In genomic region chr3:136838641-136839555, GRCh38 we compare ENCODE assay signal across 9 cellular contexts. TPM values are rescaled to one million over a fixed set of nuclear protein-coding genes. Genes with fewer than 3 reads are reported as not detected.
A peak's percentile ranks its signal among the peaks of the same experiment; 100 is the strongest.
DNase-seq lines count a peak whose midpoint lies in the region; ATAC-seq, FAIRE-seq and TF ChIP-seq lines count a peak whose summit lies in the region.
"Had no signal": no experiment of that assay in that cellular context is flagged by ENCODE, and none has a peak within 500 bp of the region (broad histone marks: within the 10 kb centered on the region; RNA-seq: fewer than 3 reads in every experiment).

No MANE protein-coding gene starts in this region.

- FAIRE-seq in keratinocyte (lab: Jason Lieb, UNC), result peak; percentile 89

- H3K9ac ChIP-seq in IMR-90 (ENCODE audit: low read depth, low read length), result no peak overlapping the region
- no peak overlapping the region for H3K9ac ChIP-seq in keratinocyte (ENCODE audit: control insufficient read depth, extremely low read depth, insufficient read depth, low read length)

- H3K27ac ChIP-seq in CD4-positive, CD25-positive, alpha-beta regulatory T cell (ENCODE audit: insufficient read depth, low read length, poor library complexity, severe bottlenecking), result no peak overlapping the region
- H3K27ac ChIP-seq in IMR-90 (ENCODE audit: insufficient read depth, low read length), result no peak overlapping the region
- H3K27ac ChIP-seq in keratinocyte (ENCODE audit: control insufficient read depth, insufficient read depth, low read length), result no peak overlapping the region

- CTCF ChIA-PET in IMR-90 (lab: Yijun Ruan, JAX), result interaction anchor here (0.6 to 1.2 kb wide), 6 partner anchors 11 to 175 kb away, joined by 3 to 7 read pairs (median 4); partner anchors contain the start of gene IL20RB
- CTCF ChIA-PET in activated CD4-positive, alpha-beta memory T cell treated with anti-CD3 and anti-CD28 coated beads, Interleukin-2, amount 10 ng/mL, durations not matched to agents 7 days and 5 days (lab: Charles Lee), result interaction anchor here (0.6 to 2.1 kb wide), 5 partner anchors 46 to 176 kb away, joined by 3 to 7 read pairs (median 4); partner anchors contain the start of gene STAG1

- peak in 1 of 3 donors; percentile 75 for DNase-seq in CD4-positive, CD25-positive, alpha-beta regulatory T cell
- DNase-seq in IMR-90 (peak; percentile 64), keratinocyte (ENCODE audit: low read depth, low spot score) (no peak), NCI-H1694 treated with DMSO at 0.1 percent for 48 hours (lab: John Stamatoyannopoulos, UW) (no peak), NCI-H187 (lab: John Stamatoyannopoulos, UW) (no peak), HuH-7.5 (ENCODE audit: low spot score) (no peak), NCI-H2081 (lab: John Stamatoyannopoulos, UW) (no peak)
- DNase-seq in activated CD4-positive, alpha-beta memory T cell treated with anti-CD3 and anti-CD28 coated beads, Interleukin-2, amount 10 ng/mL, durations not matched to agents 7 days and 5 days, result no peak
- DNase-seq: midbrain had no signal

- H3K4me1 ChIP-seq in CD4-positive, CD25-positive, alpha-beta regulatory T cell (ENCODE audit: control insufficient read depth, insufficient read depth, low read length, poor library complexity, severe bottlenecking), result peaks cover 9% of the 10 kb centered on the region
- H3K4me1 ChIP-seq in IMR-90 (ENCODE audit: control insufficient read depth, insufficient read depth, low read length), result peaks cover 20% of the 10 kb centered on the region
- H3K4me1 ChIP-seq in keratinocyte (ENCODE audit: control insufficient read depth, extremely low read depth, insufficient read depth, low read length), result peaks cover 10% of the 10 kb centered on the region

- H3K27ac Mint-ChIP-seq in CD4-positive, CD25-positive, alpha-beta regulatory T cell, result peak overlapping the region; percentile 10 to 80 (median 46)
- peak overlapping the region; percentile 67 for H3K27ac Mint-ChIP-seq in activated CD4-positive, alpha-beta memory T cell treated with anti-CD3 and anti-CD28 coated beads, Interleukin-2, amount 10 ng/mL, durations not matched to agents 7 days and 5 days

- in situ Hi-C loops in IMR-90 (cut with MboI; ENCODE audit: low sequenced_read_pairs), result no loop called here

- H3K4me2 ChIP-seq in IMR-90 (ENCODE audit: low read depth, low read length) (no peak overlapping the region; the same call in 1 of the 2 replicates), keratinocyte (ENCODE audit: control insufficient read depth, extremely low read depth, insufficient read depth, low read depth, low read length) (peak overlapping the region; percentile 19)

- H2AFZ ChIP-seq in IMR-90 (replicated peaks; ENCODE audit: low read length, poor library complexity) (no peak overlapping the region), keratinocyte (ENCODE audit: control insufficient read depth, low read length) (peak overlapping the region; percentile 36)

- peak overlapping the region; percentile 16; the same call in 1 of the 2 replicates for H2BK120ac ChIP-seq in IMR-90 (ENCODE audit: low read depth, low read length)

- TF ChIP-seq CTCF in IMR-90 (conservative IDR thresholded peaks at IDR 0.05; ENCODE audit: low read depth, low read length), result no peak
- no peak for TF ChIP-seq CTCF in keratinocyte (optimal IDR thresholded peaks at IDR 0.05 in 1 of 3, IDR thresholded peaks at IDR 0.05 in 1 of 3, conservative IDR thresholded peaks at IDR 0.05 in 1 of 3; ENCODE audit: extremely low read depth in 1 of 3, insufficient read depth in 2 of 3, low read length in 3 of 3)

- peak overlapping the region; percentile 37; the same call in 1 of the 2 replicates for H4K5ac ChIP-seq in IMR-90 (ENCODE audit: low read depth, low read length)

- no peak for ATAC-seq in CD4-positive, CD25-positive, alpha-beta regulatory T cell (ENCODE audit: low read depth in 2 of 2)
- peak; percentile 73 for ATAC-seq in IMR-90 (ENCODE audit: low read depth)

- H3K27me3 ChIP-seq in CD4-positive, CD25-positive, alpha-beta regulatory T cell (ENCODE audit: control insufficient read depth, insufficient read depth, low read length), result no peaks in the 10 kb centered on the region
- H3K27me3 ChIP-seq in IMR-90 (ENCODE audit: control insufficient read depth, insufficient read depth, low read length) (no peaks in the 10 kb centered on the region), keratinocyte (ENCODE audit: control insufficient read depth, extremely low read depth, insufficient read depth, low read length) (no peaks in the 10 kb centered on the region)

- H4K91ac ChIP-seq in IMR-90 (ENCODE audit: insufficient read depth, low read depth, low read length), result peak overlapping the region; percentile 16; the same call in 1 of the 2 replicates

- peak overlapping the region in 1 of 2 experiments; percentile 31; a peak in 1 of 4 replicates for H4K8ac ChIP-seq in IMR-90 (ENCODE audit: low read depth in 2 of 2, low read length in 2 of 2)

- BruUV-seq in IMR-90 (replicated peaks; lab: Mats Ljungman, UMichigan), result TSS peak; percentile 42

- H3K9me1 ChIP-seq in IMR-90 (ENCODE audit: insufficient read depth, low read length) (peaks cover 6% of the 10 kb centered on the region; the same call in 1 of the 2 replicates), keratinocyte (ENCODE audit: control insufficient read depth, extremely low read depth, insufficient read depth, low read length) (no peaks in the 10 kb centered on the region)

- peak overlapping the region; percentile 69 for H2BK5ac ChIP-seq in IMR-90 (ENCODE audit: low read depth, low read length, poor library complexity, severe bottlenecking)

- H3K4me3 ChIP-seq in CD4-positive, CD25-positive, alpha-beta regulatory T cell (ENCODE audit: low read depth, low read length), result no peak overlapping the region
- no peak overlapping the region for H3K4me3 ChIP-seq in IMR-90 (ENCODE audit: insufficient read depth, low read depth, low read length)
- peak overlapping the region in 1 of 3 experiments; percentile 12 for H3K4me3 ChIP-seq in keratinocyte (ENCODE audit: control insufficient read depth in 2 of 3, extremely low read depth in 1 of 3, insufficient read depth in 2 of 3, low read depth in 1 of 3, low read length in 3 of 3)

- peaks cover 4% of the 10 kb centered on the region for H3K27me3 Mint-ChIP-seq in CD4-positive, CD25-positive, alpha-beta regulatory T cell
- no peaks in the 10 kb centered on the region for H3K27me3 Mint-ChIP-seq in activated CD4-positive, alpha-beta memory T cell treated with anti-CD3 and anti-CD28 coated beads, Interleukin-2, amount 10 ng/mL, durations not matched to agents 7 days and 5 days

- peak overlapping the region; percentile 70; the same call in 1 of the 2 replicates for H3K18ac ChIP-seq in IMR-90 (ENCODE audit: low read depth, low read length)

- H3K4ac ChIP-seq in IMR-90 (ENCODE audit: low read depth, low read length), result no peak overlapping the region; the same call in 1 of the 2 replicates

- H2BK15ac ChIP-seq in IMR-90 (ENCODE audit: low read depth, low read length), result no peak overlapping the region

- H3K23ac ChIP-seq in IMR-90 (ENCODE audit: low read depth, low read length), result peak overlapping the region; percentile 49; the same call in 1 of the 2 replicates

- H3K14ac ChIP-seq in IMR-90 (replicated peaks; ENCODE audit: low read depth, low read length), result peak overlapping the region; percentile 31; the same call in 1 of the 2 replicates

- peaks cover 4% of the 10 kb centered on the region for H3K36me3 ChIP-seq in CD4-positive, CD25-positive, alpha-beta regulatory T cell (ENCODE audit: control insufficient read depth, insufficient read depth, low read length)
- no peaks in the 10 kb centered on the region for H3K36me3 ChIP-seq in IMR-90 (ENCODE audit: control insufficient read depth, insufficient read depth, low read length)
- no peaks in the 10 kb centered on the region for H3K36me3 ChIP-seq in keratinocyte (ENCODE audit: control insufficient read depth in 2 of 2, extremely low read depth in 1 of 2, insufficient read depth in 2 of 2, low read length in 2 of 2)

- dilution Hi-C loops in IMR-90 (cut with HindIII; ENCODE audit: low sequenced_read_pairs, unreplicated experiment) (no loop called here), keratinocyte (cut with MboI; ENCODE audit: extremely low pct_ligation_motif_present, low sequenced_read_pairs) (no loop called here)

- peaks cover 0 to 23% (median 17%) of the 10 kb centered on the region in 4 donors for H3K4me1 Mint-ChIP-seq in CD4-positive, CD25-positive, alpha-beta regulatory T cell
- peaks cover 34% of the 10 kb centered on the region for H3K4me1 Mint-ChIP-seq in activated CD4-positive, alpha-beta memory T cell treated with anti-CD3 and anti-CD28 coated beads, Interleukin-2, amount 10 ng/mL, durations not matched to agents 7 days and 5 days

- H3K56ac ChIP-seq in IMR-90 (ENCODE audit: extremely low read depth, insufficient read depth, low read length), result no peak overlapping the region

- no peak for TF ChIP-seq POLR2A in IMR-90 (IDR thresholded peaks at IDR 0.05; ENCODE audit: low read depth, low read length)

- H3K79me1 ChIP-seq in IMR-90 (ENCODE audit: low read depth in 1 of 2, low read length in 2 of 2), result peaks cover 28 to 52% of the 10 kb centered on the region in 2 experiments

- no peaks in the 10 kb centered on the region for H3K79me2 ChIP-seq in keratinocyte (ENCODE audit: control insufficient read depth, insufficient read depth, low read length)

- no peaks in the 10 kb centered on the region for H3K9me3 Mint-ChIP-seq in CD4-positive, CD25-positive, alpha-beta regulatory T cell
- no peaks in the 10 kb centered on the region for H3K9me3 Mint-ChIP-seq in activated CD4-positive, alpha-beta memory T cell treated with anti-CD3 and anti-CD28 coated beads, Interleukin-2, amount 10 ng/mL, durations not matched to agents 7 days and 5 days

- no peak overlapping the region for H3K4me3 Mint-ChIP-seq in CD4-positive, CD25-positive, alpha-beta regulatory T cell
- no peak overlapping the region for H3K4me3 Mint-ChIP-seq in activated CD4-positive, alpha-beta memory T cell treated with anti-CD3 and anti-CD28 coated beads, Interleukin-2, amount 10 ng/mL, durations not matched to agents 7 days and 5 days

- no peaks in the 10 kb centered on the region for H3K9me3 ChIP-seq in CD4-positive, CD25-positive, alpha-beta regulatory T cell (ENCODE audit: control insufficient read depth in 2 of 2, low read length in 2 of 2)
- H3K9me3 ChIP-seq in IMR-90 (ENCODE audit: control insufficient read depth, insufficient read depth, low read length) (no peaks in the 10 kb centered on the region), keratinocyte (ENCODE audit: control insufficient read depth, low read depth, low read length) (no peaks in the 10 kb centered on the region)

- no CpG with 5 or more reads among the region's 1 CpG for whole genome bisulfite sequencing in IMR-90 (ENCODE audit: extremely low coverage in 2 of 2, insufficient read length in 1 of 2), 2 experiments

- peaks cover 27% of the 10 kb centered on the region for H3K36me3 Mint-ChIP-seq in CD4-positive, CD25-positive, alpha-beta regulatory T cell
- H3K36me3 Mint-ChIP-seq in activated CD4-positive, alpha-beta memory T cell treated with anti-CD3 and anti-CD28 coated beads, Interleukin-2, amount 10 ng/mL, durations not matched to agents 7 days and 5 days (ENCODE audit: low read depth), result peaks cover 15% of the 10 kb centered on the region

- H2AK5ac ChIP-seq in IMR-90 (ENCODE audit: low read depth, low read length), result no peak overlapping the region

- POLR2A ChIA-PET in IMR-90 (lab: Charles Lee; ENCODE audit: unreplicated experiment), result interaction anchor here (0.5 kb wide), 1 partner anchor 90 kb away, joined by 4 read pairs; no protein-coding TSS in a partner anchor
- POLR2A ChIA-PET in activated CD4-positive, alpha-beta memory T cell treated with anti-CD3 and anti-CD28 coated beads, Interleukin-2, amount 10 ng/mL, durations not matched to agents 7 days and 5 days (lab: Charles Lee), result interaction anchor here (1.1 to 5.2 kb wide), 5 partner anchors 19 to 643 kb away, joined by 3 to 56 read pairs (median 5); partner anchors contain the start of genes MSL2, NCK1 and STAG1

- no peaks in the 10 kb centered on the region for H4K20me1 ChIP-seq in IMR-90 (ENCODE audit: insufficient read depth, low read length)
- H4K20me1 ChIP-seq in keratinocyte (ENCODE audit: control insufficient read depth, extremely low read depth, insufficient read depth, low read length), result no peaks in the 10 kb centered on the region

- intact Hi-C loops in IMR-90 (cut with micrococcal nuclease), result no loop called here

- H2AK9ac ChIP-seq in IMR-90 (replicated peaks; ENCODE audit: low read depth, low read length, poor library complexity), result no peak overlapping the region

- H2BK20ac ChIP-seq in IMR-90 (ENCODE audit: low read depth, low read length), result peak overlapping the region; percentile 18; the same call in 1 of the 2 replicates

- no peak for TF ChIP-seq RAD21 in IMR-90 (IDR thresholded peaks at IDR 0.05; ENCODE audit: low read length)

RNA-seq across cellular contexts. Expression of gene SLC35G2, which starts 20.0 kb away (rescaled TPM):
- 0.44 TPM for total RNA-seq in CD4-positive, CD25-positive, alpha-beta regulatory T cell
- under 1 TPM in 2 of 4 donors, not detected in 2; 0.06 to 0.10 TPM for polyA plus RNA-seq in CD4-positive, CD25-positive, alpha-beta regulatory T cell
- 6.6 and 8.6 TPM in 2 replicates for total RNA-seq in IMR-90 (2012; rRNA removed)
- polyA plus RNA-seq in IMR-90 (2012; rRNA removed) (5.9 and 7.0 TPM in 2 replicates), keratinocyte (0.61 to 1.9 TPM (median 1.5 TPM) in 3 replicates)
- 2.0 and 2.3 TPM in 2 replicates for polyA plus RNA-seq in IMR-90 (2012; cell fraction: cytosol; rRNA removed)
- 2.6 and 15.7 TPM in 2 replicates for polyA plus RNA-seq in IMR-90 (2012; cell fraction: nucleus; rRNA removed; ENCODE audit: low replicate concordance)
- total RNA-seq in activated CD4-positive, alpha-beta memory T cell treated with anti-CD3 and anti-CD28 coated beads, Interleukin-2, amount 10 ng/mL, durations not matched to agents 7 days and 5 days, result under 1 TPM; 0.80 to 0.83 TPM
- not detected for polyA plus RNA-seq in keratinocyte (2011; ENCODE audit: low read depth)
- 0.51 and 0.86 TPM in 2 replicates for polyA plus RNA-seq in keratinocyte (2011; cell fraction: cytosol; rRNA removed)
- 2.1 and 2.6 TPM in 2 replicates for polyA plus RNA-seq in keratinocyte (2011; cell fraction: nucleus; rRNA removed)
- 0.18 and 0.66 TPM in 2 replicates for polyA plus RNA-seq in keratinocyte (2012; ENCODE audit: low replicate concordance)
- polyA minus RNA-seq in keratinocyte, result 0.59 to 1.4 TPM (median 0.76 TPM) in 3 replicates
- not detected for polyA minus RNA-seq in keratinocyte (2011; cell fraction: cytosol; rRNA and poly(A)+ RNA removed)
- polyA minus RNA-seq in keratinocyte (2011; cell fraction: nucleus; rRNA and poly(A)+ RNA removed), result 0.84 and 1.6 TPM in 2 replicates

RNA-seq across cellular contexts. Expression of gene NCK1, which starts 23.1 kb away (rescaled TPM):
- total RNA-seq in CD4-positive, CD25-positive, alpha-beta regulatory T cell, result 64.9 TPM
- 10 to 100 TPM; 48.7 to 63.5 (median 53.8) TPM for polyA plus RNA-seq in CD4-positive, CD25-positive, alpha-beta regulatory T cell
- total RNA-seq in IMR-90 (2012; rRNA removed), result 23.7 and 50.3 TPM in 2 replicates
- polyA plus RNA-seq in IMR-90 (2012; rRNA removed), result 24.3 and 25.4 TPM in 2 replicates
- 2.6 and 4.5 TPM in 2 replicates for polyA plus RNA-seq in IMR-90 (2012; cell fraction: cytosol; rRNA removed)
- polyA plus RNA-seq in IMR-90 (2012; cell fraction: nucleus; rRNA removed; ENCODE audit: low replicate concordance), result 0.81 and 13.0 TPM in 2 replicates
- 10 to 100 TPM; 50.8 to 51.3 TPM for total RNA-seq in activated CD4-positive, alpha-beta memory T cell treated with anti-CD3 and anti-CD28 coated beads, Interleukin-2, amount 10 ng/mL, durations not matched to agents 7 days and 5 days
- polyA plus RNA-seq in keratinocyte, result 35.8 to 57.9 TPM (median 44.2 TPM) in 3 replicates
- 22.1 TPM for polyA plus RNA-seq in keratinocyte (2011; ENCODE audit: low read depth)
- 36.1 and 68.3 TPM in 2 replicates for polyA plus RNA-seq in keratinocyte (2011; cell fraction: cytosol; rRNA removed)
- polyA plus RNA-seq in keratinocyte (2011; cell fraction: nucleus; rRNA removed), result 53.4 and 74.9 TPM in 2 replicates
- 26.6 and 37.2 TPM in 2 replicates for polyA plus RNA-seq in keratinocyte (2012; ENCODE audit: low replicate concordance)
- 5.1 to 43.1 TPM (median 40.4 TPM) in 3 replicates for polyA minus RNA-seq in keratinocyte
- polyA minus RNA-seq in keratinocyte (2011; cell fraction: cytosol; rRNA and poly(A)+ RNA removed), result 28.0 TPM
- 26.8 and 61.1 TPM in 2 replicates for polyA minus RNA-seq in keratinocyte (2011; cell fraction: nucleus; rRNA and poly(A)+ RNA removed)
